1 cellular context compared by ENCODE assay signal in the genomic region with DNA sequence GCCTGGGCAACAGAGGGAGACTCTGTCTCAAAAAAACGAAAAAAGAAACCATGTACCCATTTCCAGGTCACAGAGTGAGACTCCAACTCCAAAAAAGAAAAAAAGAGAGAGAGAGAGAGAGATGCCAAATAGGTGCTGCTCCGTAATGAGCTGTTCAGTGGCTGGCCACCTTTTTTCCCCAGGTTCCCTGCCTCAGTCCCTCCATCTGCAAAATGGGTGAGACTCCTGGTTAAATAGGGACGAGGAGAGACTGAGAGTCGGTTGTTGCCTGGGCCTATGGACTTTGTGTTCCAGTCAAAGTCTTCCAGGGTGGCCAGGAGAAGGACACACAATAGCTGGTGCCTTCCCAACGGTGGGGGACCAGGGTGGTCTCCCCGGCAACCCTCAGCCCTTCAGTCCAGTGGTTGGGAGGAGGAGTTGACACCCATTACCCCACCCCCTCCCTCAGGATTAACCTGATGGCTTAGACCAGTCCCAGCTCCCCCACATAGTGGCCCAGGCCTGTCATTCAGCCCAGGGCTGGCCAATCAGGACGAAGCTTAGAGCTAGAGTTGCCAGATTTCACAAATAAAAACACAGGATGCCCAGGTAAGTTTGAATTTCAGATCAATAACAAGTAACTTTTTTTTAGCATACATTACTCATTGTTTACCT.
TF ChIP-seq lines count a peak whose summit lies in the region.

No MANE protein-coding gene starts in this region.

TF ChIP-seq in HepG2, 621 proteins besides CTCF, POLR2A, EP300 and RAD21 (continued from another document and continues in another):
- TF ChIP-seq TEAD2 (CRISPR knock-in tag; IDR thresholded peaks at IDR 0.05) (no peak), ZNF710 (CRISPR knock-in tag; IDR thresholded peaks at IDR 0.05; ENCODE audit: borderline replicate concordance) (0 out of 2 replicates have a peak, but pooled peaks have one; percentile 36), ZNF530 (CRISPR knock-in tag; IDR thresholded peaks at IDR 0.05; ENCODE audit: low read depth) (no peak), HOXA3 (CRISPR knock-in tag; IDR thresholded peaks at IDR 0.05) (0 out of 2 replicates have a peak, but pooled peaks have one; percentile 1), NFYC (CRISPR knock-in tag; IDR thresholded peaks at IDR 0.05) (peak; percentile 63), ZFP37 (CRISPR knock-in tag; IDR thresholded peaks at IDR 0.05; ENCODE audit: borderline replicate concordance) (0 out of 2 replicates have a peak, but pooled peaks have one; percentile 12), RCOR2 (CRISPR knock-in tag; IDR thresholded peaks at IDR 0.05) (peak; percentile 51; the same call in 1 of the 2 replicates), ZNF749 (CRISPR knock-in tag; IDR thresholded peaks at IDR 0.05; ENCODE audit: borderline replicate concordance) (peak; percentile 44; the same call in 1 of the 2 replicates), KAT7 (CRISPR knock-in tag; IDR thresholded peaks at IDR 0.05; ENCODE audit: borderline replicate concordance) (no peak), NFIB (CRISPR knock-in tag; IDR thresholded peaks at IDR 0.05; ENCODE audit: borderline replicate concordance) (no peak), ELF4 (CRISPR knock-in tag; IDR thresholded peaks at IDR 0.05; ENCODE audit: borderline replicate concordance) (no peak), ZNF629 (CRISPR knock-in tag; conservative IDR thresholded peaks at IDR 0.05) (peak; percentile 98), ISX (CRISPR knock-in tag; conservative IDR thresholded peaks at IDR 0.05) (no peak), PAXIP1 (CRISPR knock-in tag; conservative IDR thresholded peaks at IDR 0.05) (peak; percentile 34; the same call in 1 of the 2 replicates), RFX1 (IDR thresholded peaks at IDR 0.05) (no peak), SATB2 (CRISPR knock-in tag; IDR thresholded peaks at IDR 0.05) (no peak), ZNF10 (CRISPR knock-in tag; IDR thresholded peaks at IDR 0.05; ENCODE audit: borderline replicate concordance, low read depth) (no peak), ZNF557 (CRISPR knock-in tag; IDR thresholded peaks at IDR 0.05) (no peak), PAWR (CRISPR knock-in tag; IDR thresholded peaks at IDR 0.05; ENCODE audit: borderline replicate concordance) (no peak), SUZ12 (IDR thresholded peaks at IDR 0.05; ENCODE audit: low read depth, low read length) (no peak), MBD4 (IDR thresholded peaks at IDR 0.05; ENCODE audit: borderline replicate concordance, low read length) (no peak), ZSCAN12 (CRISPR knock-in tag; IDR thresholded peaks at IDR 0.05) (no peak), EEA1 (CRISPR knock-in tag; IDR thresholded peaks at IDR 0.05; ENCODE audit: borderline replicate concordance) (0 out of 2 replicates have a peak, but pooled peaks have one; percentile 23), ZSCAN22 (CRISPR knock-in tag; IDR thresholded peaks at IDR 0.05) (no peak), DZIP1 (CRISPR knock-in tag; IDR thresholded peaks at IDR 0.05) (no peak), MTA1 (CRISPR knock-in tag; IDR thresholded peaks at IDR 0.05; ENCODE audit: borderline replicate concordance) (no peak; the same call in 1 of the 2 replicates), ZNF740 (CRISPR knock-in tag; IDR thresholded peaks at IDR 0.05) (0 out of 2 replicates have a peak, but pooled peaks have one; percentile 8), GZF1 (CRISPR knock-in tag; IDR thresholded peaks at IDR 0.05) (no peak), ZBTB38 (CRISPR knock-in tag; IDR thresholded peaks at IDR 0.05) (no peak), REPIN1 (CRISPR knock-in tag; IDR thresholded peaks at IDR 0.05; ENCODE audit: borderline replicate concordance, low read depth) (no peak), BCL6 (CRISPR knock-in tag; IDR thresholded peaks at IDR 0.05) (no peak), ERF (CRISPR knock-in tag; IDR thresholded peaks at IDR 0.05) (no peak), ZNF605 (CRISPR knock-in tag; IDR thresholded peaks at IDR 0.05) (no peak), KLF6 (CRISPR knock-in tag; IDR thresholded peaks at IDR 0.05) (no peak), ZNF639 (CRISPR knock-in tag; conservative IDR thresholded peaks at IDR 0.05) (no peak), IKZF1 (IDR thresholded peaks at IDR 0.05) (no peak), CHD2 (IDR thresholded peaks at IDR 0.05; ENCODE audit: low read depth, low read length) (no peak)
- TF ChIP-seq, protein P1, sequence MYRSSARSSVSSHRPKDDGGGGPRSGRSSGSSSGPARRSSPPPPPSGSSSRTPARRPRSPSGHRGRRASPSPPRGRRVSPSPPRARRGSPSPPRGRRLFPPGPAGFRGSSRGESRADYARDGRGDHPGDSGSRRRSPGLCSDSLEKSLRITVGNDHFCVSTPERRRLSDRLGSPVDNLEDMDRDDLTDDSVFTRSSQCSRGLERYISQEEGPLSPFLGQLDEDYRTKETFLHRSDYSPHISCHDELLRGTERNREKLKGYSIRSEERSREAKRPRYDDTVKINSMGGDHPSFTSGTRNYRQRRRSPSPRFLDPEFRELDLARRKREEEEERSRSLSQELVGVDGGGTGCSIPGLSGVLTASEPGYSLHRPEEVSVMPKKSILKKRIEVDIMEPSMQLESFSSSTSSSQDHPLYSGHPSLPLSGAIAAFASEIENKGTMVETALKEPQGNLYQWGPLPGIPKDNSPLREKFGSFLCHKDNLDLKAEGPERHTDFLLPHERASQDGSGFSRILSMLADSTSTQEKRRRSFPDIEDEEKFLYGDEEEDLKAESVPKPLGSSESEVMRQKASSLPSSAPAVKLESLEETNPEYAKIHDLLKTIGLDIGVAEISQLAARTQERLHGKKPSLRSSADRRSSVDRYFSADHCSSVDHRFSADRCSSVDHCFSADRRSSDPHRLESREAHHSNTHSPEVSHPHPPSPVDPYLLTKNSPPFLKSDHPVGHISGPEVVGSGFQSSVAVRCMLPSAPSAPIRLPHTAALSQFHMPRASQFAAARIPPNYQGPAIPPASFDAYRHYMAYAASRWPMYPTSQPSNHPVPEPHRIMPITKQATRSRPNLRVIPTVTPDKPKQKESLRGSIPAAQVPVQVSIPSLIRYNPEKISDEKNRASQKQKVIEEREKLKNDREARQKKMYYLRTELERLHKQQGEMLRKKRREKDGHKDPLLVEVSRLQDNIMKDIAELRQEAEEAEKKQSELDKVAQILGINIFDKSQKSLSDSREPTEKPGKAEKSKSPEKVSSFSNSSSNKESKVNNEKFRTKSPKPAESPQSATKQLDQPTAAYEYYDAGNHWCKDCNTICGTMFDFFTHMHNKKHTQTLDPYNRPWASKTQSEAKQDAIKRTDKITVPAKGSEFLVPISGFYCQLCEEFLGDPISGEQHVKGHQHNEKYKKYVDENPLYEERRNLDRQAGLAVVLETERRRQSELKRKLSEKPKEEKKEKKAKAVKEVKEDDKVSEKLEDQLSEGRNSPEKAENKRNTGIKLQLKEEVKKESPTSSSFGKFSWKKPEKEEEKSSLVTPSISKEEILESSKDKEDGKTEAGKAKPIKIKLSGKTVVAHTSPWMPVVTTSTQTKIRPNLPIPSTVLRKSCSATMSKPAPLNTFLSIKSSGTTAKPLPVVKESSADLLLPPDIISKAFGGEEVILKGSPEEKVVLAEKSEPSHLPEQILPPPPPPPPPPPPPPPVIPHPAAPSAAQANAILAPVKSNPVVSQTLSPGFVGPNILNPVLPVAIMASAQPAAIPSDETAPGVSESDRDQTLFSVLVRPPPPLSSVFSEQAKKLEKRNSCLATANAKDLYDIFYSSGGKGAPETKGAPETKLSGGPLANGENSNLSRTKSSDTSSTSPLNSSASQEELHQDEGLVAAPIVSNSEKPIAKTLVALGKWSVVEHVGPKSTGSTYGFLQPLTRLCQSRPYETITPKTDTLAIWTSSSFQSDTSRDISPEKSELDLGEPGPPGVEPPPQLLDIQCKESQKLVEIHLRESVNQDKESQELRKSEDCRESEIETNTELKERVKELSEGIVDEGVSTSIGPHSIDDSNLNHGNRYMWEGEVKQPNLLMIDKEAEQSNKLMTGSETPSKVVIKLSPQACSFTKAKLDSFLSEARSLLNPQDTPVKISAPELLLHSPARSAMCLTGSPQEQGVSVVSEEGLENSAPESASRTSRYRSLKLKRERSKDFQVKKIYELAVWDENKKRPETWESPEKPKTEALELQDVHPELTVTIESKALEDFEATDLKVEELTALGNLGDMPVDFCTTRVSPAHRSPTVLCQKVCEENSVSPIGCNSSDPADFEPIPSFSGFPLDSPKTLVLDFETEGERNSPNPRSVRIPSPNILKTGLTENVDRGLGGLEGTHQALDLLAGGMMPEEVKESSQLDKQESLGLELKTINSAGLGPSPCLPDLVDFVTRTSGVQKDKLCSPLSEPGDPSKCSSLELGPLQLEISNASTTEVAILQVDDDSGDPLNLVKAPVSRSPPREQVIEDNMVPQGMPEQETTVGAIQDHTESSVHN (CRISPR knock-in tag; IDR thresholded peaks at IDR 0.05) = no peak
- TF ChIP-seq, protein P2, sequence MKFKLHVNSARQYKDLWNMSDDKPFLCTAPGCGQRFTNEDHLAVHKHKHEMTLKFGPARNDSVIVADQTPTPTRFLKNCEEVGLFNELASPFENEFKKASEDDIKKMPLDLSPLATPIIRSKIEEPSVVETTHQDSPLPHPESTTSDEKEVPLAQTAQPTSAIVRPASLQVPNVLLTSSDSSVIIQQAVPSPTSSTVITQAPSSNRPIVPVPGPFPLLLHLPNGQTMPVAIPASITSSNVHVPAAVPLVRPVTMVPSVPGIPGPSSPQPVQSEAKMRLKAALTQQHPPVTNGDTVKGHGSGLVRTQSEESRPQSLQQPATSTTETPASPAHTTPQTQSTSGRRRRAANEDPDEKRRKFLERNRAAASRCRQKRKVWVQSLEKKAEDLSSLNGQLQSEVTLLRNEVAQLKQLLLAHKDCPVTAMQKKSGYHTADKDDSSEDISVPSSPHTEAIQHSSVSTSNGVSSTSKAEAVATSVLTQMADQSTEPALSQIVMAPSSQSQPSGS (CRISPR knock-in tag; IDR thresholded peaks at IDR 0.05) = no peak
- TF ChIP-seq, protein P3, sequence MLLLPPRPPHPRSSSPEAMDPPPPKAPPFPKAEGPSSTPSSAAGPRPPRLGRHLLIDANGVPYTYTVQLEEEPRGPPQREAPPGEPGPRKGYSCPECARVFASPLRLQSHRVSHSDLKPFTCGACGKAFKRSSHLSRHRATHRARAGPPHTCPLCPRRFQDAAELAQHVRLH (CRISPR knock-in tag; IDR thresholded peaks at IDR 0.05; ENCODE audit: borderline replicate concordance, low read depth) = no peak
